Comparison of ENCODE assay signal across 9 cellular contexts in genomic region chr18:49162226-49162848, GRCh38.
DNase-seq lines count a peak whose midpoint lies in the region; ATAC-seq lines count a peak whose summit lies in the region.
"Had no signal": no experiment of that assay in that cellular context is flagged by ENCODE, and none has a peak within 500 bp of the region (broad histone marks: within the 10 kb centered on the region; RNA-seq: fewer than 3 reads in every experiment).

No MANE protein-coding gene starts in this region.

- no peak overlapping the region for H2AK5ac ChIP-seq in mesendoderm (ENCODE audit: low read length)

- H3K79me2 ChIP-seq in mesendoderm (ENCODE audit: control insufficient read depth, insufficient read depth, low read length) = no peaks in the 10 kb centered on the region

- H3K79me1 ChIP-seq in mesendoderm (ENCODE audit: low read length) = no peaks in the 10 kb centered on the region

- H2BK5ac ChIP-seq in mesendoderm (ENCODE audit: low read length) = no peak overlapping the region

- no peak overlapping the region for H3K56ac ChIP-seq in mesendoderm (ENCODE audit: low read length)

- H3K9ac ChIP-seq in mesendoderm (ENCODE audit: low read length) = no peak overlapping the region

- H3K4ac ChIP-seq in mesendoderm (ENCODE audit: low read depth, low read length) = no peak overlapping the region

- no peak overlapping the region for H2BK15ac ChIP-seq in mesendoderm (replicated peaks; ENCODE audit: low read depth)

- no peak overlapping the region for H3K4me3 ChIP-seq in mesendoderm (ENCODE audit: low read length)
- H3K4me3 ChIP-seq: K562 had no signal

- ATAC-seq in GM18868 (IDR thresholded peaks at IDR 0.05; ENCODE audit: unreplicated experiment) (peak; percentile 64), GM21619 (IDR thresholded peaks at IDR 0.05; ENCODE audit: unreplicated experiment) (peak; percentile 51), HG03439 (IDR thresholded peaks at IDR 0.05; ENCODE audit: unreplicated experiment) (peak; percentile 51)
- ATAC-seq: K562 had no signal

- DNase-seq in mesendoderm (peak; percentile 21), globus pallidus (ENCODE audit: low spot score) (no peak), HT-29 (ENCODE audit: low spot score) (no peak)
- DNase-seq in activated CD8-positive, alpha-beta memory T cell treated with anti-CD3 and anti-CD28 coated beads, Interleukin-2, amount 50 U/mL, for 4 hours = no peak
- DNase-seq: hypothalamus had no signal

- H3K27ac ChIP-seq in mesendoderm (ENCODE audit: low read depth, low read length) = no peak overlapping the region

- H3K4me2 ChIP-seq in mesendoderm (ENCODE audit: low read length) = no peak overlapping the region

- no peaks in the 10 kb centered on the region for H3K36me3 ChIP-seq in mesendoderm (ENCODE audit: control insufficient read depth, insufficient read depth, low read length)

- WGBS in mesendoderm (ENCODE audit: extremely low coverage, insufficient coverage, low lambda C conversion rate) = no CpG with 5 or more reads among the region's 3 CpGs

- H3K18ac ChIP-seq in mesendoderm (ENCODE audit: low read length) = no peak overlapping the region

- H3K4me1 ChIP-seq in mesendoderm (ENCODE audit: control insufficient read depth, low read depth, low read length) = no peaks in the 10 kb centered on the region

- no peak overlapping the region for H2BK120ac ChIP-seq in mesendoderm (ENCODE audit: low read depth, low read length)

- no peak overlapping the region for H4K5ac ChIP-seq in mesendoderm (ENCODE audit: low read length)

- no peak overlapping the region for H3K23ac ChIP-seq in mesendoderm (ENCODE audit: low read length)

- no peaks in the 10 kb centered on the region for H3K27me3 ChIP-seq in mesendoderm (ENCODE audit: insufficient read depth, low read length, poor library complexity)

- no peak overlapping the region for H4K8ac ChIP-seq in mesendoderm (ENCODE audit: low read depth, low read length)
